ENCODE assay signal across 17 cellular contexts in genomic region chr1:117210831-117211261, GRCh38. TPM values are rescaled to one million over a fixed set of nuclear protein-coding genes. Genes with fewer than 3 reads are reported as not detected.
DNase-seq lines count a peak whose midpoint lies in the region; ATAC-seq, FAIRE-seq and TF ChIP-seq lines count a peak whose summit lies in the region.
"Had no signal": no experiment of that assay in that cellular context is flagged by ENCODE, and none has a peak within 500 bp of the region (broad histone marks: within the 10 kb centered on the region; RNA-seq: fewer than 3 reads in every experiment).

A gene with protein sequence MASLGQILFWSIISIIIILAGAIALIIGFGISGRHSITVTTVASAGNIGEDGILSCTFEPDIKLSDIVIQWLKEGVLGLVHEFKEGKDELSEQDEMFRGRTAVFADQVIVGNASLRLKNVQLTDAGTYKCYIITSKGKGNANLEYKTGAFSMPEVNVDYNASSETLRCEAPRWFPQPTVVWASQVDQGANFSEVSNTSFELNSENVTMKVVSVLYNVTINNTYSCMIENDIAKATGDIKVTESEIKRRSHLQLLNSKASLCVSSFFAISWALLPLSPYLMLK (minus strand): TSS chr1:117210927. CDS start chr1:117210855, 72 bp downstream.

- FAIRE-seq in keratinocyte (lab: Jason Lieb, UNC) = peak; percentile 94
- FAIRE-seq in GM12891 (lab: Jason Lieb, UNC) = no peak
- FAIRE-seq: endothelial cell of umbilical vein had no signal

- H3K79me2 ChIP-seq in keratinocyte (ENCODE audit: control insufficient read depth, insufficient read depth, low read length) = no peaks in the 10 kb centered on the region

- no peak within 1 kb of the TSS for H3K4me3 ChIP-seq in RWPE2 (ENCODE audit: severe bottlenecking)
- no peak within 1 kb of the TSS for H3K4me3 ChIP-seq in keratinocyte (ENCODE audit: control insufficient read depth in 2 of 3, extremely low read depth in 1 of 3, insufficient read depth in 2 of 3, low read depth in 1 of 3, low read length in 3 of 3)
- H3K4me3 ChIP-seq: SK-N-MC, testis had no signal

- no peak within 1 kb of the TSS for H3K4me3 Mint-ChIP-seq in osteocyte (ENCODE audit: unreplicated experiment)
- H3K4me3 Mint-ChIP-seq in T-helper 2 cell treated with Interferon-gamma antibody and Interleukin-4, amounts not matched to agents 5 μg/mL and 100 μg/mL, for 36 hours = no peak within 1 kb of the TSS
- H3K4me3 Mint-ChIP-seq: activated CD4-positive, alpha-beta memory T cell treated with anti-CD3 and anti-CD28 coated beads, Interleukin-2, amount 10 ng/mL, durations not matched to agents 7 days and 5 days; activated T-helper 17 cell treated with anti-CD3 and anti-CD28 coated beads, Interleukin-2, amount 50 U/mL, for 72 hours; CD8-positive, alpha-beta memory T cell; natural killer cell treated with Interleukin-12 subunit alpha and Interleukin-12 subunit beta and Interleukin-15 and Interleukin-18, amount 100 ng/mL, for 72 hours had no signal

- peak within 1 kb of the TSS; percentile 39 for H2AFZ ChIP-seq in keratinocyte (ENCODE audit: control insufficient read depth, low read length)

- H3K36me3 ChIP-seq in RWPE2 (ENCODE audit: low read depth) (no peaks in the 10 kb centered on the region), keratinocyte (ENCODE audit: control insufficient read depth in 2 of 2, extremely low read depth in 1 of 2, insufficient read depth in 2 of 2, low read length in 2 of 2) (no peaks in the 10 kb centered on the region)

- ATAC-seq in RWPE2 (ENCODE audit: low read depth) (peak; percentile 98), HG03159 (IDR thresholded peaks at IDR 0.05; ENCODE audit: unreplicated experiment) (no peak)
- ATAC-seq: activated T-helper 17 cell treated with anti-CD3 and anti-CD28 coated beads, Interleukin-2, amount 50 U/mL, for 72 hours had no signal

- peak within 1 kb of the TSS; percentile 41 for H3K4me2 ChIP-seq in keratinocyte (ENCODE audit: control insufficient read depth, extremely low read depth, insufficient read depth, low read depth, low read length)

- H3K9me1 ChIP-seq in keratinocyte (ENCODE audit: control insufficient read depth, extremely low read depth, insufficient read depth, low read length) = no peaks in the 10 kb centered on the region

- no peaks in the 10 kb centered on the region for H3K9me3 ChIP-seq in RWPE2 (ENCODE audit: severe bottlenecking)
- no peaks in the 10 kb centered on the region for H3K9me3 ChIP-seq in keratinocyte (ENCODE audit: control insufficient read depth, low read depth, low read length)
- H3K9me3 ChIP-seq: testis had no signal

- H3K27ac ChIP-seq in RWPE2 (ENCODE audit: poor library complexity, severe bottlenecking) = no peak within 1 kb of the TSS
- no peak within 1 kb of the TSS for H3K27ac ChIP-seq in keratinocyte (ENCODE audit: control insufficient read depth, insufficient read depth, low read length)
- H3K27ac ChIP-seq: SK-N-MC, testis had no signal

- H3K27ac Mint-ChIP-seq in osteocyte (ENCODE audit: unreplicated experiment) = no peak within 1 kb of the TSS
- no peak within 1 kb of the TSS for H3K27ac Mint-ChIP-seq in T-helper 2 cell treated with Interferon-gamma antibody and Interleukin-4, amounts not matched to agents 5 μg/mL and 100 μg/mL, for 36 hours
- H3K27ac Mint-ChIP-seq: activated CD4-positive, alpha-beta memory T cell treated with anti-CD3 and anti-CD28 coated beads, Interleukin-2, amount 10 ng/mL, durations not matched to agents 7 days and 5 days; activated T-helper 17 cell treated with anti-CD3 and anti-CD28 coated beads, Interleukin-2, amount 50 U/mL, for 72 hours; natural killer cell treated with Interleukin-12 subunit alpha and Interleukin-12 subunit beta and Interleukin-15 and Interleukin-18, amount 100 ng/mL, for 72 hours had no signal

- no peaks in the 10 kb centered on the region for H3K9me3 Mint-ChIP-seq in osteocyte (ENCODE audit: unreplicated experiment)
- H3K9me3 Mint-ChIP-seq in T-helper 2 cell treated with Interferon-gamma antibody and Interleukin-4, amounts not matched to agents 5 μg/mL and 100 μg/mL, for 36 hours = no peaks in the 10 kb centered on the region
- H3K9me3 Mint-ChIP-seq: activated CD4-positive, alpha-beta memory T cell treated with anti-CD3 and anti-CD28 coated beads, Interleukin-2, amount 10 ng/mL, durations not matched to agents 7 days and 5 days; activated T-helper 17 cell treated with anti-CD3 and anti-CD28 coated beads, Interleukin-2, amount 50 U/mL, for 72 hours; CD8-positive, alpha-beta memory T cell; natural killer cell treated with Interleukin-12 subunit alpha and Interleukin-12 subunit beta and Interleukin-15 and Interleukin-18, amount 100 ng/mL, for 72 hours had no signal

- H3K27me3 ChIP-seq in RWPE2 (ENCODE audit: insufficient read depth, poor library complexity, severe bottlenecking) (no peaks in the 10 kb centered on the region), keratinocyte (ENCODE audit: control insufficient read depth, extremely low read depth, insufficient read depth, low read length) (peaks cover 15% of the 10 kb centered on the region)
- H3K27me3 ChIP-seq: testis had no signal

- no peak for TF ChIP-seq CTCF in RWPE2 (IDR thresholded peaks at IDR 0.05; ENCODE audit: poor library complexity, severe bottlenecking)
- no peak for TF ChIP-seq CTCF in keratinocyte (optimal IDR thresholded peaks at IDR 0.05 in 1 of 3, IDR thresholded peaks at IDR 0.05 in 1 of 3, conservative IDR thresholded peaks at IDR 0.05 in 1 of 3; ENCODE audit: extremely low read depth in 1 of 3, insufficient read depth in 2 of 3, low read length in 3 of 3)
- no peak for TF ChIP-seq CTCF in osteocyte (IDR thresholded peaks at IDR 0.05)

- DNase-seq in EH (ENCODE audit: low read depth) = peak; percentile 5
- DNase-seq in RWPE2 (ENCODE audit: low spot score) = no peak
- peak; percentile 42 for DNase-seq in keratinocyte (ENCODE audit: low read depth, low spot score)
- peak; percentile 67 for DNase-seq in osteocyte (ENCODE audit: extremely low spot score, unreplicated experiment)
- no peak for DNase-seq in GM12891 (ENCODE audit: insufficient read length, low spot score)
- no peak for DNase-seq in NCI-H2227 treated with DMSO at 0.1 percent for 48 hours (lab: John Stamatoyannopoulos, UW)
- DNase-seq in T-helper 2 cell treated with Interferon-gamma antibody and Interleukin-4, amounts not matched to agents 5 μg/mL and 100 μg/mL, for 36 hours (ENCODE audit: low spot score) = no peak
- DNase-seq: activated CD4-positive, alpha-beta memory T cell treated with anti-CD3 and anti-CD28 coated beads, Interleukin-2, amount 10 ng/mL, durations not matched to agents 7 days and 5 days; amygdala; CD8-positive, alpha-beta memory T cell; NCI-H2171 treated with DMSO at 0.1 percent for 48 hours; testis had no signal

- dilution Hi-C loops in keratinocyte (cut with MboI; ENCODE audit: extremely low pct_ligation_motif_present, low sequenced_read_pairs) = no loop called here

- no peaks in the 10 kb centered on the region for H3K4me1 Mint-ChIP-seq in osteocyte (ENCODE audit: unreplicated experiment)
- H3K4me1 Mint-ChIP-seq in T-helper 2 cell treated with Interferon-gamma antibody and Interleukin-4, amounts not matched to agents 5 μg/mL and 100 μg/mL, for 36 hours (ENCODE audit: low read depth) = no peaks in the 10 kb centered on the region
- H3K4me1 Mint-ChIP-seq: activated CD4-positive, alpha-beta memory T cell treated with anti-CD3 and anti-CD28 coated beads, Interleukin-2, amount 10 ng/mL, durations not matched to agents 7 days and 5 days; activated T-helper 17 cell treated with anti-CD3 and anti-CD28 coated beads, Interleukin-2, amount 50 U/mL, for 72 hours; CD8-positive, alpha-beta memory T cell had no signal

- TF ChIP-seq POLR2A in GM12891 (IDR thresholded peaks at IDR 0.05; ENCODE audit: low read depth, low read length) = no peak

- H3K9ac ChIP-seq in keratinocyte (ENCODE audit: control insufficient read depth, extremely low read depth, insufficient read depth, low read length) = no peak within 1 kb of the TSS

- H3K27me3 Mint-ChIP-seq in osteocyte (ENCODE audit: unreplicated experiment) = peaks cover 12% of the 10 kb centered on the region
- H3K27me3 Mint-ChIP-seq in T-helper 2 cell treated with Interferon-gamma antibody and Interleukin-4, amounts not matched to agents 5 μg/mL and 100 μg/mL, for 36 hours (ENCODE audit: low read depth) = peaks cover 3% of the 10 kb centered on the region

- H3K4me1 ChIP-seq in RWPE2 (ENCODE audit: insufficient read depth, poor library complexity, severe bottlenecking) (no peaks in the 10 kb centered on the region), keratinocyte (ENCODE audit: control insufficient read depth, extremely low read depth, insufficient read depth, low read length) (peaks cover 11% of the 10 kb centered on the region)

- H3K36me3 Mint-ChIP-seq in osteocyte (ENCODE audit: unreplicated experiment) = no peaks in the 10 kb centered on the region
- no peaks in the 10 kb centered on the region for H3K36me3 Mint-ChIP-seq in T-helper 2 cell treated with Interferon-gamma antibody and Interleukin-4, amounts not matched to agents 5 μg/mL and 100 μg/mL, for 36 hours (ENCODE audit: low read depth)
- H3K36me3 Mint-ChIP-seq: CD8-positive, alpha-beta memory T cell; natural killer cell treated with Interleukin-12 subunit alpha and Interleukin-12 subunit beta and Interleukin-15 and Interleukin-18, amount 100 ng/mL, for 72 hours had no signal

- H4K20me1 ChIP-seq in keratinocyte (ENCODE audit: control insufficient read depth, extremely low read depth, insufficient read depth, low read length) = no peaks in the 10 kb centered on the region

TF ChIP-seq in GM12891, 5 proteins besides CTCF, POLR2A, EP300 and RAD21:
- TF ChIP-seq POU2F2 (IDR thresholded peaks at IDR 0.05; ENCODE audit: low read depth, low read length) (no peak), PAX5 (IDR thresholded peaks at IDR 0.05; ENCODE audit: insufficient read depth, low read length, severe bottlenecking) (no peak), POLR2AphosphoS5 (IDR thresholded peaks at IDR 0.05; ENCODE audit: low read depth, low read length) (no peak), TAF1 (IDR thresholded peaks at IDR 0.05; ENCODE audit: low read depth, low read length) (no peak), SPI1 (IDR thresholded peaks at IDR 0.05; ENCODE audit: low read depth, low read length) (no peak)
TF ChIP-seq in GM12891: peak in this region for 0.

RNA-seq across cellular contexts. Expression of the gene that starts here (rescaled TPM):
- 0.04 TPM in 1 of 3 replicates, not detected in the others for polyA plus RNA-seq in keratinocyte
- polyA plus RNA-seq in keratinocyte (2011; ENCODE audit: low read depth) = not detected
- not detected in 2 replicates for polyA plus RNA-seq in keratinocyte (2011; cell fraction: cytosol; rRNA removed)
- polyA plus RNA-seq in keratinocyte (2011; cell fraction: nucleus; rRNA removed) = 0.06 TPM in 1 of 2 replicates, not detected in the other
- polyA plus RNA-seq in keratinocyte (2012; ENCODE audit: low replicate concordance) = 0.07 TPM in 1 of 2 replicates, not detected in the other
- polyA minus RNA-seq in keratinocyte = not detected in 3 replicates
- not detected for polyA minus RNA-seq in keratinocyte (2011; cell fraction: cytosol; rRNA and poly(A)+ RNA removed)
- polyA minus RNA-seq in keratinocyte (2011; cell fraction: nucleus; rRNA and poly(A)+ RNA removed) = not detected in 2 replicates
- not detected in 2 replicates for total RNA-seq in osteocyte
- not detected for polyA plus RNA-seq in GM12891 (2012; ENCODE audit: low read depth, missing spikeins)
- total RNA-seq: activated CD4-positive, alpha-beta memory T cell treated with anti-CD3 and anti-CD28 coated beads, Interleukin-2, amount 10 ng/mL, durations not matched to agents 7 days and 5 days; activated T-helper 17 cell treated with anti-CD3 and anti-CD28 coated beads, Interleukin-2, amount 50 U/mL, for 72 hours; CD8-positive, alpha-beta memory T cell; endothelial cell of umbilical vein; natural killer cell treated with Interleukin-12 subunit alpha and Interleukin-12 subunit beta and Interleukin-15 and Interleukin-18, amount 100 ng/mL, for 72 hours had no signal
- polyA plus RNA-seq: CD8-positive, alpha-beta memory T cell; endothelial cell of umbilical vein had no signal

Comparison
In these comparisons a context has a peak if more than half of its experiments do, and no peak if none do; other contexts are left out.
1. Peak in DNase-seq and H3K4me2 ChIP-seq in keratinocyte; RNA of the gene not detected or under 1 TPM.
2. Peak in DNase-seq in osteocyte; RNA of the gene not detected or under 1 TPM.